16 cellular contexts compared by ENCODE assay signal in genomic region chr13:109761695-109762094, GRCh38.
"Had no signal": no experiment of that assay in that cellular context is flagged by ENCODE, and none has a peak within 500 bp of the region (broad histone marks: within the 10 kb centered on the region; RNA-seq: fewer than 3 reads in every experiment).

No MANE protein-coding gene starts in this region.

- H3K4me3 Mint-ChIP-seq: activated naive CD4-positive, alpha-beta T cell treated with anti-CD3 and anti-CD28 coated beads for 36 hours; nephron; stimulated activated naive CD8-positive, alpha-beta T cell treated with anti-CD3 and anti-CD28 coated beads, Interleukin-15, amount 100 ng/mL, for 72 hours had no signal

- H3K4me1 Mint-ChIP-seq: nephron had no signal

- ATAC-seq: right cardiac atrium; stimulated activated naive CD8-positive, alpha-beta T cell treated with anti-CD3 and anti-CD28 coated beads, Interleukin-15, amount 100 ng/mL, for 72 hours had no signal

- H3K4me3 ChIP-seq: colonic mucosa, prostate gland, thoracic aorta had no signal

- H3K27me3 ChIP-seq: colonic mucosa had no signal

- DNase-seq: activated CD4-positive, alpha-beta T cell treated with anti-CD3 and anti-CD28 coated beads, Interleukin-2, amount 50 U/mL, for 4 hours; activated CD4-positive, CD25-positive, alpha-beta regulatory T cell treated with anti-CD3 and anti-CD28 coated beads, Interleukin-2, amount 50 U/mL, for 72 hours; activated naive CD4-positive, alpha-beta T cell treated with anti-CD3 and anti-CD28 coated beads for 36 hours; caudate nucleus; colonic mucosa; foreskin melanocyte; head of caudate nucleus; mesendoderm; occipital lobe; right cardiac atrium; stimulated activated naive CD8-positive, alpha-beta T cell treated with anti-CD3 and anti-CD28 coated beads, Interleukin-15, amount 100 ng/mL, for 72 hours; T1000 had no signal

- H3K27ac Mint-ChIP-seq: activated naive CD4-positive, alpha-beta T cell treated with anti-CD3 and anti-CD28 coated beads for 36 hours; activated T-helper 2 cell treated with anti-CD3 and anti-CD28 coated beads, Interferon-gamma antibody, Interleukin-2, Interleukin-4, amounts not matched to agents 10 μg/mL and 5 μg/mL and 100 μg/mL, durations not matched to agents 14 hours and 24 hours and 36 hours; nephron had no signal

- H3K27ac ChIP-seq: colonic mucosa, prostate gland, thoracic aorta had no signal

- H3K27me3 Mint-ChIP-seq: stimulated activated naive CD8-positive, alpha-beta T cell treated with anti-CD3 and anti-CD28 coated beads, Interleukin-15, amount 100 ng/mL, for 72 hours had no signal

- H3K9me3 ChIP-seq: colonic mucosa, prostate gland, thoracic aorta had no signal

- H3K9me3 Mint-ChIP-seq: activated naive CD4-positive, alpha-beta T cell treated with anti-CD3 and anti-CD28 coated beads for 36 hours; activated T-helper 2 cell treated with anti-CD3 and anti-CD28 coated beads, Interferon-gamma antibody, Interleukin-2, Interleukin-4, amounts not matched to agents 10 μg/mL and 5 μg/mL and 100 μg/mL, durations not matched to agents 14 hours and 24 hours and 36 hours; nephron; stimulated activated naive CD8-positive, alpha-beta T cell treated with anti-CD3 and anti-CD28 coated beads, Interleukin-15, amount 100 ng/mL, for 72 hours had no signal

- H3K36me3 ChIP-seq: colonic mucosa, prostate gland, thoracic aorta had no signal

- H3K4me1 ChIP-seq: colonic mucosa had no signal
